8 cellular contexts compared by ENCODE assay signal in the genomic region with DNA sequence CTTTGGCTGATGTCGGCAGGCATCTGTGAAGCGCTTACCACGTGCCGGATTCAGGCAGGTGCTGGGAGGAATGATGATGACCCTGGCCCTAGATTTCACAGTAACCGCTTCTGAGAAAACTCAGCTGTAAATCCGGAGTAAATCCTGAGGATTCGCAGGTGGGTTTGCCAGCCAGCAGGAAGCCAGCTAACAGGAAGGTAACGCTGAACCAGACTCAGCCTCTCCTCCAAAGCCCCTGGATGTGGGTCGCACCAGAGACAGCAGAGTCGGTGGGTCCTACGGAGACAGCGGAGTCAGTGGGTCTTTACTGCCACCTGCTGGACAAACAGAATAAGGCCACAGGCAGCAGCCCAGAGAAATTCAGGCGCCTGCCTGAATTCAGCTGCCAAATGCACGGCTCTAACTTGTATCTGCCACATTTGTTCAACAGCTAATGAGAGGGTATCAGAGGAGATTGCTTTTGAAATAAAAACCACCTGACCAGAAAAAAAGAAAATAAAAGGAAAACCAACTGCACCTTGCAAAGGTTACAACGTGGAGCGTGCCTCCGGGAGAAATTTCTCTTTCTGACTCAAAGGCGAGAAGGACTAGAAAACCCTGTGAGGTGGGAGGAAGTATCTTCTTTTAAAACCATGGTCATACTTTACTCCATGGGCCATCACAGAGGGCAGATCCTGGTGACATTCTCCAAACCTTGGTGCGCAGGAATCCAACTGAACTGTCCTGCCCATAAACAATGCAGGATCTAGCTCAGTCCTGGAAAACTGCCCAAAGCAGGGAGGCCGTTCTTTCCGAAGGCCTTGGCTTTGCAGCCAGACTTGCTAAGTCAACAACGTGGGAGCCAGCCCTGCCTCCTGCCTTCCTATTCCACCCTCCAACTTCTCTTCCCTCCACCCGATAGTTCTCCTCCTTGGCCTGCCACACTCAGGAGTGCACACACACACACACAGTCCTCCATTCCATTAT. TPM values are rescaled to one million over a fixed set of nuclear protein-coding genes. Genes with fewer than 3 reads are reported as not detected.
DNase-seq lines count a peak whose midpoint lies in the region; ATAC-seq and TF ChIP-seq lines count a peak whose summit lies in the region.

No MANE protein-coding gene starts in this region.

- H3K9me3 ChIP-seq in lower lobe of right lung = no peaks in the 10 kb centered on the region

- TF ChIP-seq CTCF in AG10803 (conservative IDR thresholded peaks at IDR 0.05; ENCODE audit: low read length) (peak; percentile 97), lower lobe of right lung (IDR thresholded peaks at IDR 0.05) (peak; percentile 97)

- intact Hi-C loops in activated CD4-positive, alpha-beta memory T cell treated with anti-CD3 and anti-CD28 coated beads for 36 hours (cut with micrococcal nuclease) = loop anchor here (5.0 kb wide), 2 partner anchors 295 to 405 kb away; no protein-coding TSS in a partner anchor
- intact Hi-C loops in lower lobe of right lung (cut with DNase I) = no loop called here

- no peak overlapping the region for H3K4me3 Mint-ChIP-seq in activated CD4-positive, alpha-beta memory T cell treated with anti-CD3 and anti-CD28 coated beads for 36 hours

- no peaks in the 10 kb centered on the region for H3K36me3 Mint-ChIP-seq in activated CD4-positive, alpha-beta memory T cell treated with anti-CD3 and anti-CD28 coated beads for 36 hours

- H3K36me3 ChIP-seq in lower lobe of right lung = no peaks in the 10 kb centered on the region

- H3K4me1 ChIP-seq in lower lobe of right lung = peaks cover 21% of the 10 kb centered on the region

- H3K4me3 ChIP-seq in AG10803 (ENCODE audit: low read length) (0 out of 2 replicates have a peak overlapping the region, but pooled peaks have one; percentile 11), lower lobe of right lung (peak overlapping the region; percentile 32)

- DNase-seq in AG10803 (ENCODE audit: low read depth) (peak; percentile 81), HCEC 1CT (peak; percentile 51), NCI-H69 (lab: John Stamatoyannopoulos, UW) (peak; percentile 78), lower lobe of right lung (peak; percentile 58)
- DNase-seq in activated CD4-positive, alpha-beta memory T cell treated with anti-CD3 and anti-CD28 coated beads for 36 hours = peak; percentile 74
- DNase-seq in effector CD8-positive, alpha-beta T cell (lab: John Stamatoyannopoulos, UW) = peak; percentile 39
- peak in 2 of 3 donors; percentile 31 to 35 for DNase-seq in stimulated activated CD4-positive, alpha-beta T cell treated with anti-CD3 and anti-CD28 coated beads, TNF-alpha, amount 100 ng/mL, for 1 hour (ENCODE audit: low read depth in 3 of 3, low spot score in 1 of 3)

- no peaks in the 10 kb centered on the region for H3K9me3 Mint-ChIP-seq in activated CD4-positive, alpha-beta memory T cell treated with anti-CD3 and anti-CD28 coated beads for 36 hours

- ATAC-seq in lower lobe of right lung (peak; percentile 89 to 92), HG02798 (IDR thresholded peaks at IDR 0.05; ENCODE audit: poor library complexity, unreplicated experiment) (no peak)

- no peaks in the 10 kb centered on the region for H3K4me1 Mint-ChIP-seq in activated CD4-positive, alpha-beta memory T cell treated with anti-CD3 and anti-CD28 coated beads for 36 hours (ENCODE audit: low read depth)

- peak overlapping the region; percentile 44 for H3K27ac ChIP-seq in lower lobe of right lung

- CTCF ChIA-PET in activated CD4-positive, alpha-beta memory T cell treated with anti-CD3 and anti-CD28 coated beads for 36 hours (lab: Charles Lee) = interaction anchor here (0.6 to 4.7 kb wide), 29 partner anchors 10 to 778 kb away, joined by 3 to 48 read pairs (median 5); a partner anchor contains a TSS

- H3K27ac Mint-ChIP-seq in activated CD4-positive, alpha-beta memory T cell treated with anti-CD3 and anti-CD28 coated beads for 36 hours = no peak overlapping the region

- POLR2A ChIA-PET in activated CD4-positive, alpha-beta memory T cell treated with anti-CD3 and anti-CD28 coated beads for 36 hours (lab: Charles Lee) = no interaction called here

- no peaks in the 10 kb centered on the region for H3K27me3 ChIP-seq in lower lobe of right lung (ENCODE audit: low read depth)

- H3K27me3 Mint-ChIP-seq in activated CD4-positive, alpha-beta memory T cell treated with anti-CD3 and anti-CD28 coated beads for 36 hours = peaks cover 4% of the 10 kb centered on the region

RNA-seq across cellular contexts. Expression of a gene that starts 16.3 kb away (rescaled TPM):
- 10 to 100 TPM; 49.6 to 50.3 TPM for total RNA-seq in activated CD4-positive, alpha-beta memory T cell treated with anti-CD3 and anti-CD28 coated beads for 36 hours
- total RNA-seq in lower lobe of right lung = 37.4 TPM

RNA-seq across cellular contexts. Expression of a gene that starts 58.8 kb away (rescaled TPM):
- total RNA-seq in activated CD4-positive, alpha-beta memory T cell treated with anti-CD3 and anti-CD28 coated beads for 36 hours = 100 to 1,000 TPM in 1 of 2 experiments, 10 to 100 TPM in 1; 99.4 to 109 TPM
- 47.4 TPM for total RNA-seq in lower lobe of right lung
